In genomic region chr1:234997201-234998173, GRCh38 we compare ENCODE assay signal across 8 cellular contexts.
DNase-seq lines count a peak whose midpoint lies in the region; ATAC-seq, FAIRE-seq and TF ChIP-seq lines count a peak whose summit lies in the region.

No MANE protein-coding gene starts in this region.

- no peak overlapping the region for H3K27ac Mint-ChIP-seq in activated T-cell treated with anti-CD3 and anti-CD28 coated beads, Interleukin-2, amount 50 U/mL, for 72 hours

- peaks cover 0 to 7% of the 10 kb centered on the region in 2 donors for H3K4me1 ChIP-seq in esophagus (ENCODE audit: control insufficient read depth in 2 of 2, insufficient read depth in 2 of 2, low read length in 1 of 2)
- H3K4me1 ChIP-seq in muscle layer of colon (ENCODE audit: insufficient read depth, low read length): peaks cover 37% of the 10 kb centered on the region

- peak; percentile 99 for FAIRE-seq in RCC 7860 (lab: Jason Lieb, UNC)

- WGBS in esophagus, 2 donors: 20 to 31% methylated on average over 20 of the region's 20 CpGs

- H3K9me3 ChIP-seq in esophagus (ENCODE audit: control insufficient read depth in 2 of 2, insufficient read depth in 1 of 2, low read depth in 1 of 2, low read length in 1 of 2): no peaks in the 10 kb centered on the region
- H3K9me3 ChIP-seq in muscle layer of colon (ENCODE audit: low read length): no peaks in the 10 kb centered on the region
- H3K9me3 ChIP-seq in WERI-Rb-1 (ENCODE audit: severe bottlenecking): no peaks in the 10 kb centered on the region

- H3K4me3 Mint-ChIP-seq in activated T-cell treated with anti-CD3 and anti-CD28 coated beads, Interleukin-2, amount 50 U/mL, for 72 hours: no peak overlapping the region

- H3K4me1 Mint-ChIP-seq in activated T-cell treated with anti-CD3 and anti-CD28 coated beads, Interleukin-2, amount 50 U/mL, for 72 hours (ENCODE audit: low read depth): peaks cover 28% of the 10 kb centered on the region

- no peaks in the 10 kb centered on the region for H3K36me3 Mint-ChIP-seq in activated T-cell treated with anti-CD3 and anti-CD28 coated beads, Interleukin-2, amount 50 U/mL, for 72 hours (ENCODE audit: insufficient read depth in 2 of 2)

- H3K9me3 Mint-ChIP-seq in activated T-cell treated with anti-CD3 and anti-CD28 coated beads, Interleukin-2, amount 50 U/mL, for 72 hours: no peaks in the 10 kb centered on the region

- DNase-seq in EH (ENCODE audit: low read depth) (peak; percentile 100), RCC 7860 (ENCODE audit: low spot score) (peak; percentile 100), GM19238 (ENCODE audit: insufficient read length, low spot score) (no peak), WERI-Rb-1 (no peak), RPMI8226 (no peak)
- no peak for DNase-seq in activated T-cell treated with anti-CD3 and anti-CD28 coated beads, Interleukin-2, amount 50 U/mL, for 72 hours

- H3K27me3 Mint-ChIP-seq in activated T-cell treated with anti-CD3 and anti-CD28 coated beads, Interleukin-2, amount 50 U/mL, for 72 hours (ENCODE audit: low read depth): no peaks in the 10 kb centered on the region

- peak overlapping the region; percentile 63 for H3K9ac ChIP-seq in muscle layer of colon (ENCODE audit: low read length)

- TF ChIP-seq CTCF in WERI-Rb-1 (IDR thresholded peaks at IDR 0.05; ENCODE audit: low read depth, low read length): no peak

- H3K36me3 ChIP-seq in esophagus (ENCODE audit: control insufficient read depth in 2 of 2, insufficient read depth in 2 of 2, low read length in 1 of 2) (no peaks in the 10 kb centered on the region), muscle layer of colon (ENCODE audit: insufficient read depth, low read length) (no peaks in the 10 kb centered on the region), WERI-Rb-1 (no peaks in the 10 kb centered on the region)

- ATAC-seq in activated T-cell treated with anti-CD3 and anti-CD28 coated beads, Interleukin-2, amount 50 U/mL, for 72 hours (replicated peaks in 1 of 2): no peak

- H3K27ac ChIP-seq in esophagus (ENCODE audit: low read depth in 2 of 2, low read length in 1 of 2) (peak overlapping the region; percentile 97 to 98), muscle layer of colon (ENCODE audit: low read depth, low read length) (peak overlapping the region; percentile 88), WERI-Rb-1 (no peak overlapping the region)

- no peaks in the 10 kb centered on the region for H3K27me3 ChIP-seq in esophagus (ENCODE audit: control insufficient read depth in 1 of 2, insufficient read depth in 2 of 2, low read length in 2 of 2)
- no peaks in the 10 kb centered on the region for H3K27me3 ChIP-seq in muscle layer of colon (ENCODE audit: control insufficient read depth in 1 of 2, insufficient read depth in 2 of 2, low read length in 2 of 2)
- no peaks in the 10 kb centered on the region for H3K27me3 ChIP-seq in WERI-Rb-1 (ENCODE audit: insufficient read depth, low read depth, severe bottlenecking)

- H3K4me3 ChIP-seq in esophagus (ENCODE audit: low read depth in 1 of 2, low read length in 2 of 2): no peak overlapping the region
- peak overlapping the region in 1 of 2 donors; percentile 49 for H3K4me3 ChIP-seq in muscle layer of colon (ENCODE audit: low read depth in 1 of 2, low read length in 2 of 2)
- no peak overlapping the region for H3K4me3 ChIP-seq in WERI-Rb-1 (ENCODE audit: low read depth, low read length)

Comparison
In these comparisons a context has a peak if more than half of its experiments do, and no peak if none do; other contexts are left out.
1. DNase-seq: peak in EH (single experiment) and RCC 7860 (single experiment); none in GM19238 (single experiment), WERI-Rb-1 (single experiment), RPMI8226 (single experiment) and activated T-cell treated with anti-CD3 and anti-CD28 coated beads, Interleukin-2, amount 50 U/mL, for 72 hours (0 of 2).